In the genomic region with DNA sequence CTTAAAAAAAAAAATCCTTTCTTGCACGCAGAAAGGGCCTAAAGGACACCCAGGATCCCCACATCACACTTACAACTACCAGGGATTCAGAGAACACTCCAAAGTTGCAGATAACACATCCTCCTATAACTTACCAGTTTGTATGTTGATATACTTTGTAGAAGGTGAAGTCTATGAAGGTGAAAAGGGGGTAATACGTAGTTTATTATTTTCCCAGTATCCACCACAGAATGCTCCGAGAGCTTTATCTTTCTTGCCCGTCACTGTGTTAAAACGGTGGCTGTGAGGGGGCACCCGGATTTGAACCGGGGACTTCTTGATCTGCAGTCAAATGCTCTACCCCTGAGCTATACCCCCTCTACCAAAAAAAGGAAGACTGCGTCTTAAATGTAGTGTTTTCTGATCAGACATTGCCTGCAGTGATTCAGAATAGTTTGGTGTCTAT, we compare ENCODE assay signal across 13 cellular contexts. TPM values are rescaled to one million over a fixed set of nuclear protein-coding genes. Genes with fewer than 3 reads are reported as not detected.
DNase-seq lines count a peak whose midpoint lies in the region; ATAC-seq and TF ChIP-seq lines count a peak whose summit lies in the region.
"Had no signal": no experiment of that assay in that cellular context is flagged by ENCODE, and none has a peak within 500 bp of the region (broad histone marks: within the 10 kb centered on the region; RNA-seq: fewer than 3 reads in every experiment).

No MANE protein-coding gene starts in this region.

- no CpG with 5 or more reads among the region's 8 CpGs for WGBS in H9 (ENCODE audit: extremely low coverage, insufficient read length, low lambda C conversion rate)
- WGBS in mesendoderm (ENCODE audit: extremely low coverage, insufficient coverage, low lambda C conversion rate): no CpG with 5 or more reads among the region's 8 CpGs

- H3K4ac ChIP-seq in H9 (ENCODE audit: low read depth, low read length) (no peak overlapping the region), mesendoderm (ENCODE audit: low read depth, low read length) (no peak overlapping the region)

- H3K4me3 ChIP-seq in SK-N-MC: no peak overlapping the region
- H3K4me3 ChIP-seq in mesendoderm (ENCODE audit: low read length): no peak overlapping the region
- H3K4me3 ChIP-seq: coronary artery, upper lobe of left lung had no signal

- H2BK120ac ChIP-seq in H9 (ENCODE audit: low read depth, low read length, poor library complexity, severe bottlenecking): no peak overlapping the region
- H2BK120ac ChIP-seq in mesendoderm (ENCODE audit: low read depth, low read length): no peak overlapping the region

- DNase-seq in NCI-H524 (lab: John Stamatoyannopoulos, UW) (peak; percentile 43 to 81), NCI-H524 treated with DMSO at 0.1 percent for 48 hours (lab: John Stamatoyannopoulos, UW) (no peak), H9 (peak; percentile 75), SK-N-MC (ENCODE audit: low read depth, low spot score) (peak; percentile 69), mesendoderm (peak; percentile 78), hippocampal formation (lab: John Stamatoyannopoulos, UW) (no peak)
- DNase-seq: glutamatergic neuron, mesenchymal stem cell, T-helper 17 cell, upper lobe of left lung had no signal

- peak overlapping the region in 2 of 3 experiments; percentile 7 to 67; a peak in 2 of 7 replicates for H3K27ac Mint-ChIP-seq in H9
- H3K27ac Mint-ChIP-seq: T-helper 17 cell had no signal

- H4K8ac ChIP-seq in H9 (replicated peaks; ENCODE audit: insufficient read length, low read depth, low read length) (no peak overlapping the region), mesendoderm (ENCODE audit: low read depth, low read length) (no peak overlapping the region)

- no peaks in the 10 kb centered on the region for H3K4me1 ChIP-seq in H9 (ENCODE audit: insufficient read depth, low read length)
- no peaks in the 10 kb centered on the region for H3K4me1 ChIP-seq in mesendoderm (ENCODE audit: control insufficient read depth, low read depth, low read length)
- H3K4me1 ChIP-seq: upper lobe of left lung had no signal

- H3K9ac ChIP-seq in H9 (ENCODE audit: extremely low read depth, insufficient read length, low read length) (no peak overlapping the region), SK-N-MC (ENCODE audit: insufficient read length) (no peak overlapping the region), mesendoderm (ENCODE audit: low read length) (no peak overlapping the region)

- H4K91ac ChIP-seq in H9 (ENCODE audit: insufficient read length, low read depth, low read length): no peak overlapping the region

- H3K79me1 ChIP-seq in H9 (ENCODE audit: insufficient read depth, low read depth, low read length, poor library complexity, severe bottlenecking) (no peaks in the 10 kb centered on the region), mesendoderm (ENCODE audit: low read length) (no peaks in the 10 kb centered on the region)

- H2BK12ac ChIP-seq in H9 (ENCODE audit: insufficient read length, low read depth, low read length): no peak overlapping the region

- no peaks in the 10 kb centered on the region; the same call in 1 of the 2 replicates for H3K27me3 Mint-ChIP-seq in H9 (ENCODE audit: low read depth)

- H3K4me1 Mint-ChIP-seq in H9: no peaks in the 10 kb centered on the region

- H3K9me3 Mint-ChIP-seq in H9: peaks cover 0 to 3% of the 10 kb centered on the region in 2 experiments; a peak in 2 of 5 replicates

- no peaks in the 10 kb centered on the region for H3K36me3 Mint-ChIP-seq in H9 (ENCODE audit: insufficient read depth in 1 of 3, low read depth in 3 of 3)

- H2BK15ac ChIP-seq in H9 (ENCODE audit: low read depth, low read length): no peak overlapping the region
- no peak overlapping the region for H2BK15ac ChIP-seq in mesendoderm (replicated peaks; ENCODE audit: low read depth)

- H2AFZ ChIP-seq in H9 (ENCODE audit: low read length): no peak overlapping the region

- no peak overlapping the region for H2BK5ac ChIP-seq in H9 (ENCODE audit: insufficient read length, low read length)
- H2BK5ac ChIP-seq in mesendoderm (ENCODE audit: low read length): no peak overlapping the region

- H3K4me3 Mint-ChIP-seq in H9: peak overlapping the region in 1 of 2 experiments; percentile 45; a peak in 3 of 5 replicates
- H3K4me3 Mint-ChIP-seq: T-helper 17 cell had no signal

- no peaks in the 10 kb centered on the region for H3K23me2 ChIP-seq in H9 (ENCODE audit: insufficient read length, low read depth, low read length, poor library complexity, severe bottlenecking)

- H3K27ac ChIP-seq in H9 (ENCODE audit: insufficient read length, low read depth, low read length) (no peak overlapping the region), SK-N-MC (peak overlapping the region; percentile 12; the same call in 1 of the 2 replicates), mesendoderm (ENCODE audit: low read depth, low read length) (no peak overlapping the region)
- H3K27ac ChIP-seq: coronary artery, upper lobe of left lung had no signal

- no peak overlapping the region for H2BK20ac ChIP-seq in H9 (ENCODE audit: low read depth, low read length, poor library complexity, severe bottlenecking)

- H3K36me3 ChIP-seq in SK-N-MC (ENCODE audit: insufficient read depth, low read length) (no peaks in the 10 kb centered on the region), mesendoderm (ENCODE audit: control insufficient read depth, insufficient read depth, low read length) (no peaks in the 10 kb centered on the region)
- H3K36me3 ChIP-seq: upper lobe of left lung had no signal

- H4K5ac ChIP-seq in H9 (ENCODE audit: insufficient read length, low read depth, low read length) (no peak overlapping the region), mesendoderm (ENCODE audit: low read length) (no peak overlapping the region)

- H3K9me3 ChIP-seq in H9 (ENCODE audit: control insufficient read depth, low read depth, low read length) (no peaks in the 10 kb centered on the region), SK-N-MC (ENCODE audit: low read depth, low read length) (no peaks in the 10 kb centered on the region)
- H3K9me3 ChIP-seq: upper lobe of left lung had no signal

- H3K56ac ChIP-seq in H9 (ENCODE audit: insufficient read length, low read depth, low read length): no peak overlapping the region
- no peak overlapping the region for H3K56ac ChIP-seq in mesendoderm (ENCODE audit: low read length)

- H3K23ac ChIP-seq in H9 (ENCODE audit: insufficient read length, low read depth, low read length) (no peak overlapping the region), mesendoderm (ENCODE audit: low read length) (no peak overlapping the region)

- H3K4me2 ChIP-seq in H9 (ENCODE audit: insufficient read depth, insufficient read length, low read length) (no peak overlapping the region), mesendoderm (ENCODE audit: low read length) (no peak overlapping the region)

- TF ChIP-seq CTCF in H9 (conservative IDR thresholded peaks at IDR 0.05): no peak

- H3K18ac ChIP-seq in H9 (ENCODE audit: insufficient read length, low read depth, low read length) (no peak overlapping the region), mesendoderm (ENCODE audit: low read length) (no peak overlapping the region)

- H2AK5ac ChIP-seq in H9 (ENCODE audit: insufficient read length, low read length): no peak overlapping the region
- H2AK5ac ChIP-seq in mesendoderm (ENCODE audit: low read length): no peak overlapping the region

- no peaks in the 10 kb centered on the region for H4K20me1 ChIP-seq in H9 (ENCODE audit: control insufficient read depth, insufficient read depth, insufficient read length)

- H3T11ph ChIP-seq in H9 (ENCODE audit: low read length): no peak overlapping the region

- no peak overlapping the region for H3K14ac ChIP-seq in H9 (ENCODE audit: insufficient read depth, low read length)

- ATAC-seq in HG03457 (IDR thresholded peaks at IDR 0.05; ENCODE audit: unreplicated experiment) (no peak), GM19351 (IDR thresholded peaks at IDR 0.05; ENCODE audit: unreplicated experiment) (no peak)
- ATAC-seq: T-helper 17 cell had no signal

- H3K27me3 ChIP-seq in H9 (ENCODE audit: insufficient read depth, low read length) (no peaks in the 10 kb centered on the region), mesendoderm (ENCODE audit: insufficient read depth, low read length, poor library complexity) (no peaks in the 10 kb centered on the region)
- H3K27me3 ChIP-seq: upper lobe of left lung had no signal

- no peaks in the 10 kb centered on the region for H3K79me2 ChIP-seq in H9 (ENCODE audit: insufficient read depth, low read length)
- no peaks in the 10 kb centered on the region for H3K79me2 ChIP-seq in mesendoderm (ENCODE audit: control insufficient read depth, insufficient read depth, low read length)

RNA-seq across cellular contexts. Expression of a gene that starts 7.9 kb away (rescaled TPM):
- 2,040 and 2,084 TPM in 2 replicates for total RNA-seq in H9 (2021)
- 4,252 TPM for polyA plus RNA-seq in mesendoderm (2013, experiment 1 of 2)
- 4,329 TPM for polyA plus RNA-seq in mesendoderm (2013, experiment 2 of 2)

RNA-seq across cellular contexts. Expression of a gene that starts 8.4 kb away (rescaled TPM):
- 121 and 122 TPM in 2 replicates for total RNA-seq in H9 (2021)
- 160 TPM for polyA plus RNA-seq in mesendoderm (2013, experiment 1 of 2)
- 164 TPM for polyA plus RNA-seq in mesendoderm (2013, experiment 2 of 2)

RNA-seq across cellular contexts. Expression of a gene that starts 36.3 kb away (rescaled TPM):
- 15.4 and 15.9 TPM in 2 replicates for total RNA-seq in H9 (2021)
- polyA plus RNA-seq in mesendoderm (2013, experiment 1 of 2): 13.8 TPM
- polyA plus RNA-seq in mesendoderm (2013, experiment 2 of 2): 14.3 TPM

Comparison
In these comparisons a context has a peak if more than half of its experiments do, and no peak if none do; other contexts are left out.
1. DNase-seq: peak in NCI-H524 (2 of 2), H9 (single experiment), SK-N-MC (single experiment) and mesendoderm (single experiment); none in NCI-H524 treated with DMSO at 0.1 percent for 48 hours (single experiment) and hippocampal formation (0 of 2).